In the genomic region with DNA sequence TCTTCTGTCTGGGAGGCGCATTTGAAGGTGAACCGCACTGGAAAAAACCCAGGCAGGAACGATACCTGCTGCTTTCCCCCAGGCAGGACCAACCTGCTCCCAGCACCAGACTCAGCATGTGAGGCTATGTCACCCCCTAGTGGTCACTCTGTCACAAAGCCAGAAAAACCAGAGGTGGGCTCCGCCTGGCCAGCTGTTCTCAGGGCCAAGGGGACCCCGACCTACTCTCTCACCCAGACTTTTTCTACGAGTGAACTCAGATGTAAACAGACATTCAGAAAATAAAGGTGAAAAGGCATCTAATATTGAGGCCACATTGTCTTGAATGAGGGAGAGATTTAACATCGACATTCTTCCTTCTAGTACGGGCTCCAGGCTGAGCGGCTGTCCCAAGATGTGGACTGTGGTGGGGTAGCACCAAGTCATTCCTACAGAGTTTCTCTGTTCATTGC, we compare ENCODE assay signal across 8 cellular contexts.
DNase-seq lines count a peak whose midpoint lies in the region; TF ChIP-seq lines count a peak whose summit lies in the region.

No MANE protein-coding gene starts in this region.

- H3K4me1 Mint-ChIP-seq in H9 = peaks cover 26 to 43% of the 10 kb centered on the region in 2 experiments

- no peak overlapping the region for H3K4me2 ChIP-seq in H9 (ENCODE audit: insufficient read depth, insufficient read length, low read length)

- no peaks in the 10 kb centered on the region; a peak in 3 of 5 replicates for H3K9me3 Mint-ChIP-seq in H9

- H3K27ac Mint-ChIP-seq in H9 = no peak overlapping the region

- H3K14ac ChIP-seq in H9 (ENCODE audit: insufficient read depth, low read length) = no peak overlapping the region

- H2BK15ac ChIP-seq in H9 (ENCODE audit: low read depth, low read length) = no peak overlapping the region

- H4K20me1 ChIP-seq in H9 (ENCODE audit: control insufficient read depth, insufficient read depth, insufficient read length) = no peaks in the 10 kb centered on the region

- no peak overlapping the region for H3K23ac ChIP-seq in H9 (ENCODE audit: insufficient read length, low read depth, low read length)

- no peaks in the 10 kb centered on the region for H3K9me3 ChIP-seq in H9 (ENCODE audit: control insufficient read depth, low read depth, low read length)

- H3K27ac ChIP-seq in H9 (ENCODE audit: insufficient read length, low read depth, low read length) = no peak overlapping the region

- no peak overlapping the region for H3K4ac ChIP-seq in H9 (ENCODE audit: low read depth, low read length)

- peaks cover 35% of the 10 kb centered on the region for H3K27me3 Mint-ChIP-seq in H9 (ENCODE audit: low read depth)

- no peak overlapping the region for H2AK5ac ChIP-seq in H9 (ENCODE audit: insufficient read length, low read length)

- H3K27me3 ChIP-seq in H9 (ENCODE audit: insufficient read depth, low read length) = no peaks in the 10 kb centered on the region; the same call in 1 of the 2 replicates

- peaks cover 4% of the 10 kb centered on the region; the same call in 1 of the 2 replicates for H3K4me1 ChIP-seq in H9 (ENCODE audit: insufficient read depth, low read length)

- H3K79me1 ChIP-seq in H9 (ENCODE audit: insufficient read depth, low read depth, low read length, poor library complexity, severe bottlenecking) = no peaks in the 10 kb centered on the region

- H3K18ac ChIP-seq in H9 (ENCODE audit: insufficient read length, low read depth, low read length) = no peak overlapping the region

- H4K91ac ChIP-seq in H9 (ENCODE audit: insufficient read length, low read depth, low read length) = no peak overlapping the region

- H3K23me2 ChIP-seq in H9 (ENCODE audit: insufficient read length, low read depth, low read length, poor library complexity, severe bottlenecking) = no peaks in the 10 kb centered on the region

- H3K56ac ChIP-seq in H9 (ENCODE audit: insufficient read length, low read depth, low read length) = no peak overlapping the region

- H4K5ac ChIP-seq in H9 (ENCODE audit: insufficient read length, low read depth, low read length) = no peak overlapping the region

- WGBS in H9 (ENCODE audit: extremely low coverage, insufficient read length, low lambda C conversion rate) = no CpG with 5 or more reads among the region's 9 CpGs

- TF ChIP-seq CTCF in H9 (conservative IDR thresholded peaks at IDR 0.05) = peak; percentile 91

- DNase-seq in D341Med (ENCODE audit: low spot score) (peak; percentile 87), H9 (peak; percentile 86), NCI-H2171 treated with DMSO at 0.1 percent for 48 hours (lab: John Stamatoyannopoulos, UW) (peak; percentile 65), ecto neural progenitor cell (ENCODE audit: low spot score) (peak; percentile 79), lung microvascular endothelial cell (ENCODE audit: low read depth in 2 of 2) (peak; percentile 67 to 84), mesenteric fat pad (ENCODE audit: low spot score) (no peak)
- peak; percentile 54 for DNase-seq in activated CD4-positive, alpha-beta T cell treated with anti-CD3 and anti-CD28 coated beads, Interleukin-2, amount 50 U/mL, for 1 hour
- DNase-seq in stimulated activated naive CD4-positive, alpha-beta T cell (lab: John Stamatoyannopoulos, UW) = peak in 5 of 6 experiments; percentile 32 to 61 (median 46)

- H2BK120ac ChIP-seq in H9 (ENCODE audit: low read depth, low read length, poor library complexity, severe bottlenecking) = no peak overlapping the region

- no peak overlapping the region for H4K8ac ChIP-seq in H9 (replicated peaks; ENCODE audit: insufficient read length, low read depth, low read length)

- H3K36me3 Mint-ChIP-seq in H9 (ENCODE audit: insufficient read depth in 1 of 3, low read depth in 3 of 3) = no peaks in the 10 kb centered on the region

- H3K4me3 Mint-ChIP-seq in H9 = no peak overlapping the region

- no peak overlapping the region for H3T11ph ChIP-seq in H9 (ENCODE audit: low read length)

- no peak overlapping the region for H2AFZ ChIP-seq in H9 (ENCODE audit: low read length)

- no peak overlapping the region for H2BK12ac ChIP-seq in H9 (ENCODE audit: insufficient read length, low read depth, low read length)

- H3K9ac ChIP-seq in H9 (ENCODE audit: extremely low read depth, insufficient read length, low read length) = no peak overlapping the region

- no peaks in the 10 kb centered on the region for H3K79me2 ChIP-seq in H9 (ENCODE audit: insufficient read depth, low read length)

- H2BK5ac ChIP-seq in H9 (ENCODE audit: insufficient read length, low read length) = no peak overlapping the region

- no peak overlapping the region for H2BK20ac ChIP-seq in H9 (ENCODE audit: low read depth, low read length, poor library complexity, severe bottlenecking)
